In genomic region chr1:247118946-247119446, GRCh38 we compare ENCODE assay signal across 9 cellular contexts. TPM values are rescaled to one million over a fixed set of nuclear protein-coding genes. Genes with fewer than 3 reads are reported as not detected.
DNase-seq lines count a peak whose midpoint lies in the region; ATAC-seq and TF ChIP-seq lines count a peak whose summit lies in the region.
"Had no signal": no experiment of that assay in that cellular context is flagged by ENCODE, and none has a peak within 500 bp of the region (broad histone marks: within the 10 kb centered on the region; RNA-seq: fewer than 3 reads in every experiment).

No MANE protein-coding gene starts in this region.

- no peak overlapping the region for H3K4me3 Mint-ChIP-seq in naive B cell
- no peak overlapping the region for H3K4me3 Mint-ChIP-seq in CD4-positive, alpha-beta T cell

- TF ChIP-seq EP300 in suprapubic skin (IDR thresholded peaks at IDR 0.05): no peak

- H3K27me3 Mint-ChIP-seq in naive B cell: no peaks in the 10 kb centered on the region
- H3K27me3 Mint-ChIP-seq in CD4-positive, alpha-beta T cell: no peaks in the 10 kb centered on the region

- H3K4me3 ChIP-seq in WI38 (ENCODE audit: low read depth, low read length) (no peak overlapping the region), suprapubic skin (no peak overlapping the region)

- no peaks in the 10 kb centered on the region for H3K27me3 ChIP-seq in suprapubic skin
- no peaks in the 10 kb centered on the region for H3K27me3 ChIP-seq in CD4-positive, alpha-beta T cell (ENCODE audit: control insufficient read depth, insufficient read depth, low read length)

- WGBS in suprapubic skin: 66% methylated on average over 3 of the region's 11 CpGs

- no peaks in the 10 kb centered on the region for H3K4me1 ChIP-seq in suprapubic skin

- CTCF ChIA-PET in CD4-positive, alpha-beta T cell (lab: Charles Lee): no interaction called here

- no peak for TF ChIP-seq POLR2A in suprapubic skin (IDR thresholded peaks at IDR 0.05)

- ATAC-seq in naive B cell (ENCODE audit: low read depth in 2 of 2) (peak; percentile 20 to 37), HG03039 (IDR thresholded peaks at IDR 0.05; ENCODE audit: unreplicated experiment) (no peak)
- no peak for ATAC-seq in CD4-positive, alpha-beta T cell (ENCODE audit: poor library complexity)

- H3K9me3 Mint-ChIP-seq in naive B cell: peaks cover 0 to 5% (median 2%) of the 10 kb centered on the region in 7 donors
- peaks cover 6% of the 10 kb centered on the region for H3K9me3 Mint-ChIP-seq in CD4-positive, alpha-beta T cell

- H3K36me3 ChIP-seq in suprapubic skin: no peaks in the 10 kb centered on the region

- no peaks in the 10 kb centered on the region for H3K9me3 ChIP-seq in suprapubic skin
- peaks cover 7% of the 10 kb centered on the region for H3K9me3 ChIP-seq in CD4-positive, alpha-beta T cell (ENCODE audit: control insufficient read depth, low read length)

- POLR2A ChIA-PET in CD4-positive, alpha-beta T cell (lab: Charles Lee): no interaction called here

- no peaks in the 10 kb centered on the region for H3K36me3 Mint-ChIP-seq in naive B cell
- no peaks in the 10 kb centered on the region for H3K36me3 Mint-ChIP-seq in CD4-positive, alpha-beta T cell (ENCODE audit: low read depth)

- DNase-seq in DMS53 treated with DMSO at 0.1 percent for 48 hours (lab: John Stamatoyannopoulos, UW; ENCODE audit: unreplicated experiment) (peak; percentile 42), HuH-7 (ENCODE audit: low spot score) (peak; percentile 76), naive B cell (peak; percentile 26), suprapubic skin (ENCODE audit: low spot score in 2 of 2) (no peak), cerebellar cortex (ENCODE audit: low spot score) (no peak)
- DNase-seq in CD4-positive, alpha-beta T cell: no peak

- no peak overlapping the region for H3K27ac ChIP-seq in suprapubic skin
- no peak overlapping the region for H3K27ac ChIP-seq in CD4-positive, alpha-beta T cell (ENCODE audit: low read depth, low read length)
- H3K27ac ChIP-seq: KMS-11 had no signal

- peaks cover 0 to 5% (median 0%) of the 10 kb centered on the region in 3 donors for H3K4me1 Mint-ChIP-seq in naive B cell
- H3K4me1 Mint-ChIP-seq in CD4-positive, alpha-beta T cell (ENCODE audit: low read depth): no peaks in the 10 kb centered on the region

- intact Hi-C loops in CD4-positive, alpha-beta T cell (cut with DNase I, micrococcal nuclease): no loop called here

- TF ChIP-seq CTCF in WI38 (IDR thresholded peaks at IDR 0.05; ENCODE audit: low read depth, low read length) (peak; percentile 4; the same call in 1 of the 2 replicates), suprapubic skin (IDR thresholded peaks at IDR 0.05) (no peak)
- TF ChIP-seq CTCF in CD4-positive, alpha-beta T cell (IDR thresholded peaks at IDR 0.05): no peak

- no peak overlapping the region for H3K27ac Mint-ChIP-seq in naive B cell
- no peak overlapping the region for H3K27ac Mint-ChIP-seq in CD4-positive, alpha-beta T cell

RNA-seq across cellular contexts. Expression of gene ZNF669, which starts 14.8 kb away (rescaled TPM):
- 10 to 100 TPM; 40.1 to 82.0 (median 63.6) TPM for polyA plus RNA-seq in naive B cell (ENCODE audit: low read depth in 6 of 6)
- 10 to 100 TPM in 1 of 4 donors, 1 to 10 TPM in 3; 4.6 to 10.5 (median 5.8) TPM for total RNA-seq in suprapubic skin
- total RNA-seq in CD4-positive, alpha-beta T cell: 10 to 100 TPM; 13.2 to 15.1 TPM

RNA-seq across cellular contexts. Expression of gene ZNF670, which starts 40.4 kb away (rescaled TPM):
- 1 to 10 TPM; 1.8 to 5.0 (median 3.7) TPM for polyA plus RNA-seq in naive B cell (ENCODE audit: low read depth in 6 of 6)
- 1 to 10 TPM; 2.1 to 4.3 (median 2.5) TPM for total RNA-seq in suprapubic skin
- total RNA-seq in CD4-positive, alpha-beta T cell: under 1 TPM; 0.16 to 0.28 TPM

RNA-seq across cellular contexts. Expression of gene ZNF124, which starts 52.8 kb away (rescaled TPM):
- polyA plus RNA-seq in naive B cell (ENCODE audit: low read depth in 6 of 6): 10 to 100 TPM in 5 of 6 donors, 1 to 10 TPM in 1; 7.9 to 17.5 (median 10.6) TPM
- 10 to 100 TPM; 12.6 to 15.1 (median 14.4) TPM for total RNA-seq in suprapubic skin
- 10 to 100 TPM; 18.3 to 20.0 TPM for total RNA-seq in CD4-positive, alpha-beta T cell

Comparison
In these comparisons a context has a peak if more than half of its experiments do, and no peak if none do; other contexts are left out.
1. DNase-seq: peak in DMS53 treated with DMSO at 0.1 percent for 48 hours (single experiment), HuH-7 (single experiment) and naive B cell (single experiment); none in suprapubic skin (0 of 2), CD4-positive, alpha-beta T cell (0 of 10) and cerebellar cortex (single experiment).
2. ATAC-seq: peak in naive B cell (2 of 2); none in HG03039 (single experiment) and CD4-positive, alpha-beta T cell (single experiment).